ENCODE assay signal across 2 cellular contexts in genomic region chr5:42003852-42004251, GRCh38.
DNase-seq lines count a peak whose midpoint lies in the region; ATAC-seq, FAIRE-seq and TF ChIP-seq lines count a peak whose summit lies in the region.
"Not testable (repeated sequence)": the region's sequence is repeated elsewhere in the genome, so short reads cannot be mapped to it uniquely, and the experiment has no call there.

No MANE protein-coding gene starts in this region.

- H3K27me3 ChIP-seq in K562 (ENCODE audit: control insufficient read depth in 2 of 2, insufficient read depth in 2 of 2, low read length in 2 of 2) = not testable (repeated sequence)

- TF ChIP-seq POLR2A in K562 (conservative IDR thresholded peaks at IDR 0.05) = not testable (repeated sequence)

- H4K20me1 ChIP-seq in K562 (replicated peaks; ENCODE audit: control insufficient read depth, insufficient read depth, low read length) = not testable (repeated sequence)

- in situ Hi-C loops in K562 (cut with MboI) = not testable (repeated sequence)

- not testable (repeated sequence) for TF ChIP-seq RAD21 in K562 (CRISPR knock-in tag; conservative IDR thresholded peaks at IDR 0.05 in 1 of 2, IDR thresholded peaks at IDR 0.05 in 1 of 2)

- BruUV-seq in K562 (replicated peaks; lab: Mats Ljungman, UMichigan) = not testable (repeated sequence)

- DNase-seq in K562 (ENCODE audit: extremely low read depth in 1 of 4, low spot score in 3 of 4) = not testable (repeated sequence)

- not testable (repeated sequence) for H3K36me3 ChIP-seq in HEK293 (ENCODE audit: control insufficient read depth in 2 of 2, insufficient read depth in 1 of 2, low read length in 2 of 2); K562 (ENCODE audit: control insufficient read depth, insufficient read depth, low read length)

- not testable (repeated sequence) for H3K9me1 ChIP-seq in K562 (ENCODE audit: control insufficient read depth, insufficient read depth, low read length)

- H3K4me1 ChIP-seq in HEK293 (ENCODE audit: control insufficient read depth, insufficient read depth, low read length); K562 (replicated peaks in 1 of 2; ENCODE audit: control insufficient read depth in 2 of 2, insufficient read depth in 2 of 2, low read length in 2 of 2): not testable (repeated sequence)

- H3K27ac ChIP-seq in HEK293 (ENCODE audit: extremely low read depth, low read depth, low read length); K562 (ENCODE audit: extremely low read depth, low read depth, low read length): not testable (repeated sequence)

- POLR2A ChIA-PET in HEK293 (lab: Yijun Ruan, JAX); K562 (lab: Yijun Ruan, JAX): not testable (repeated sequence)

- not testable (repeated sequence) for H3K79me2 ChIP-seq in K562 (ENCODE audit: control insufficient read depth, insufficient read depth, low read length)

- H3K9me3 ChIP-seq in HEK293 (ENCODE audit: control insufficient read depth, insufficient read depth, low read depth, low read length); K562 (replicated peaks; ENCODE audit: control insufficient read depth, insufficient read depth, low read depth, low read length): not testable (repeated sequence)

- WGBS in K562 (ENCODE audit: insufficient coverage, low coverage, missing lambda C conversion rate) = 5% methylated on average over 4 of the region's 4 CpGs

- TF ChIP-seq CTCF in HEK293 (tag by site-specific recombination; IDR thresholded peaks at IDR 0.05); K562 (IDR thresholded peaks at IDR 0.05 in 2 of 3, conservative IDR thresholded peaks at IDR 0.05 in 1 of 3; ENCODE audit: insufficient read depth in 2 of 3, low read depth in 1 of 3, low read length in 3 of 3): not testable (repeated sequence)

- CTCF ChIA-PET in HEK293 (lab: Yijun Ruan, JAX) = interaction anchor here (0.7 to 1.8 kb wide), 3 partner anchors 16 to 603 kb away, joined by 3 to 7 read pairs (median 3); no protein-coding TSS in a partner anchor
- CTCF ChIA-PET in K562 (lab: Yijun Ruan, JAX; ENCODE audit: low intra/inter-chr PET ratio) = not testable (repeated sequence)

- FAIRE-seq in K562 (lab: Jason Lieb, UNC) = not testable (repeated sequence)

- not testable (repeated sequence) for TF ChIP-seq EP300 in K562 (IDR thresholded peaks at IDR 0.05; ENCODE audit: low read length)

- ATAC-seq in K562 = not testable (repeated sequence)

- not testable (repeated sequence) for H3K9ac ChIP-seq in K562 (ENCODE audit: insufficient read depth in 1 of 2, low read depth in 2 of 2, low read length in 2 of 2)

- not testable (repeated sequence) for H3K4me2 ChIP-seq in K562 (ENCODE audit: insufficient read depth, low read length)

- intact Hi-C loops in K562 (cut with micrococcal nuclease) = loop anchor here (10.0 kb wide), 1 partner anchor 881 kb away; no protein-coding TSS in a partner anchor

- not testable (repeated sequence) for H3K4me3 ChIP-seq in HEK293 (ENCODE audit: low read depth, low read length); K562

- not testable (repeated sequence) for H2AFZ ChIP-seq in K562 (ENCODE audit: low read depth, low read length)

TF ChIP-seq in HEK293, 187 proteins besides CTCF, POLR2A, EP300 and RAD21:
- TF ChIP-seq ZNF146 (tag by site-specific recombination; IDR thresholded peaks at IDR 0.05) = peak; percentile 90

TF ChIP-seq in K562, 482 proteins besides CTCF, POLR2A, EP300 and RAD21:
- peak; percentile 96 for TF ChIP-seq RBM25 (IDR thresholded peaks at IDR 0.05; ENCODE audit: low read depth, low read length, severe bottlenecking)
- TF ChIP-seq ZNF146 (CRISPR knock-in tag; IDR thresholded peaks at IDR 0.05; ENCODE audit: unreplicated experiment) = peak; percentile 95
- TF ChIP-seq BCOR (IDR thresholded peaks at IDR 0.05) = peak; percentile 52; the same call in 1 of the 2 replicates
- TF ChIP-seq KDM1A (IDR thresholded peaks at IDR 0.05) = peak in 1 of 2 experiments; percentile 24; a peak in 1 of 4 replicates
